ENCODE assay signal across 22 cellular contexts in genomic region chr12:61991663-61992062, GRCh38.
"Had no signal": no experiment of that assay in that cellular context is flagged by ENCODE, and none has a peak within 500 bp of the region (broad histone marks: within the 10 kb centered on the region; RNA-seq: fewer than 3 reads in every experiment).

No MANE protein-coding gene starts in this region.

- H3K27me3 ChIP-seq: adrenal gland, breast epithelium, esophagus muscularis mucosa, left lung, sigmoid colon had no signal

- H3K4me2 ChIP-seq: hepatocyte had no signal

- H3K36me3 ChIP-seq: adrenal gland, breast epithelium, esophagus muscularis mucosa, left lung, sigmoid colon, thoracic aorta had no signal

- H3K4me3 ChIP-seq: adrenal gland, breast epithelium, esophagus muscularis mucosa, hepatocyte, left lung, sigmoid colon, thoracic aorta had no signal

- H3K4me1 ChIP-seq: breast epithelium, sigmoid colon had no signal

- H3K27ac ChIP-seq: adrenal gland, breast epithelium, esophagus muscularis mucosa, hepatocyte, sigmoid colon, thoracic aorta had no signal

- DNase-seq: activated CD8-positive, alpha-beta memory T cell treated with anti-CD3 and anti-CD28 coated beads, Interleukin-2, amount 50 U/mL, for 4 hours; activated naive CD4-positive, alpha-beta T cell; activated T-cell treated with anti-CD3 and anti-CD28 coated beads, Interleukin-2, amount 50 U/mL, for 4 hours; adrenal gland; effector memory CD8-positive, alpha-beta T cell; glutamatergic neuron; immature natural killer cell; left lung; naive thymus-derived CD4-positive, alpha-beta T cell; retina; sigmoid colon; stimulated activated CD4-positive, alpha-beta T cell treated with anti-CD3 and anti-CD28 coated beads, Interleukin-4, amount 100 ng/mL, for 1 hour; stimulated activated naive CD4-positive, alpha-beta T cell had no signal

- H3K79me2 ChIP-seq: hepatocyte had no signal

- FAIRE-seq: astrocyte, colon, endothelial cell of umbilical vein, frontal cortex, TTC549 had no signal

- H3K9me3 ChIP-seq: adrenal gland, breast epithelium, esophagus muscularis mucosa, left lung, sigmoid colon, thoracic aorta had no signal

- H2AFZ ChIP-seq: hepatocyte had no signal

- ATAC-seq: activated T-cell treated with anti-CD3 and anti-CD28 coated beads, Interleukin-2, amount 50 U/mL, for 4 hours; effector memory CD8-positive, alpha-beta T cell; left lung; naive thymus-derived CD4-positive, alpha-beta T cell had no signal
